In genomic region chr3:170331143-170331542, GRCh38 we compare ENCODE assay signal across 13 cellular contexts. TPM values are rescaled to one million over a fixed set of nuclear protein-coding genes. Genes with fewer than 3 reads are reported as not detected.
DNase-seq lines count a peak whose midpoint lies in the region; ATAC-seq, FAIRE-seq and TF ChIP-seq lines count a peak whose summit lies in the region.
"Had no signal": no experiment of that assay in that cellular context is flagged by ENCODE, and none has a peak within 500 bp of the region (broad histone marks: within the 10 kb centered on the region; RNA-seq: fewer than 3 reads in every experiment).

No MANE protein-coding gene starts in this region.

- FAIRE-seq in small intestine (lab: Jason Lieb, UNC), result no peak

- intact Hi-C loops in esophagus squamous epithelium (cut with DNase I), result no loop called here
- intact Hi-C loops in CD4-positive, alpha-beta memory T cell (cut with micrococcal nuclease), result no loop called here

- POLR2A ChIA-PET in HEK293T (lab: Yijun Ruan, JAX), result no interaction called here
- POLR2A ChIA-PET in CD4-positive, alpha-beta memory T cell (lab: Charles Lee; ENCODE audit: partially characterized antibody), result no interaction called here

- H3K9me3 ChIP-seq in small intestine (ENCODE audit: control insufficient read depth, low read depth) (no peaks in the 10 kb centered on the region), esophagus squamous epithelium (no peaks in the 10 kb centered on the region)
- no peaks in the 10 kb centered on the region for H3K9me3 ChIP-seq in CD4-positive, alpha-beta memory T cell (ENCODE audit: control insufficient read depth in 1 of 2, low read length in 2 of 2)

- no peaks in the 10 kb centered on the region for H3K36me3 Mint-ChIP-seq in chondrocyte (ENCODE audit: low read depth)
- H3K36me3 Mint-ChIP-seq in CD4-positive, alpha-beta memory T cell, result no peaks in the 10 kb centered on the region

- DNase-seq in HuH-7 (ENCODE audit: low spot score), result peak; percentile 81
- no peak for DNase-seq in chondrocyte (ENCODE audit: low spot score)
- DNase-seq in small intestine, result peak; percentile 97
- no peak for DNase-seq in HEK293T (ENCODE audit: extremely low spot score)
- no peak for DNase-seq in esophagus squamous epithelium (lab: John Stamatoyannopoulos, UW)
- no peak for DNase-seq in CD4-positive, alpha-beta memory T cell
- DNase-seq: activated effector memory CD4-positive, alpha-beta T cell treated with Interleukin-2 at 50 U/mL for 16 hours; NCI-H2227 treated with DMSO at 0.1 percent for 48 hours; SHP77 treated with DMSO at 0.1 percent for 48 hours; stimulated activated CD8-positive, alpha-beta memory T cell treated with anti-CD3 and anti-CD28 coated beads, Interleukin-4, amount 100 ng/mL, for 48 hours had no signal

- H3K27ac ChIP-seq in small intestine (ENCODE audit: low read depth in 1 of 2, low read length in 1 of 2) (peak overlapping the region; percentile 38 to 45), esophagus squamous epithelium (no peak overlapping the region)
- H3K27ac ChIP-seq in CD4-positive, alpha-beta memory T cell (ENCODE audit: low read depth, low read length), result no peak overlapping the region

- ATAC-seq in GM19023 (IDR thresholded peaks at IDR 0.05; ENCODE audit: unreplicated experiment) (peak; percentile 86), HG03565 (IDR thresholded peaks at IDR 0.05; ENCODE audit: unreplicated experiment) (no peak)

- TF ChIP-seq CTCF in chondrocyte (IDR thresholded peaks at IDR 0.05) (no peak), esophagus squamous epithelium (IDR thresholded peaks at IDR 0.05) (no peak)

- H3K27me3 ChIP-seq in small intestine (ENCODE audit: control insufficient read depth in 2 of 2, insufficient read depth in 2 of 2, low read length in 2 of 2), result no peaks in the 10 kb centered on the region
- no peaks in the 10 kb centered on the region for H3K27me3 ChIP-seq in esophagus squamous epithelium
- H3K27me3 ChIP-seq in CD4-positive, alpha-beta memory T cell (ENCODE audit: insufficient read depth, low read length), result no peaks in the 10 kb centered on the region

- CTCF ChIA-PET in HEK293T (lab: Yijun Ruan, JAX), result no interaction called here
- CTCF ChIA-PET in CD4-positive, alpha-beta memory T cell (lab: Charles Lee; ENCODE audit: partially characterized antibody), result no interaction called here

- 20 to 41% (median 29%) methylated on average over 4 of the region's 4 CpGs for WGBS in small intestine, 3 donors
- WGBS in esophagus squamous epithelium, 2 donors, result 51 to 63% methylated on average over 4 of the region's 4 CpGs

- no peaks in the 10 kb centered on the region for H3K27me3 Mint-ChIP-seq in chondrocyte (ENCODE audit: low read depth)
- H3K27me3 Mint-ChIP-seq in CD4-positive, alpha-beta memory T cell, result no peaks in the 10 kb centered on the region

- TF ChIP-seq POLR2A in esophagus squamous epithelium (IDR thresholded peaks at IDR 0.05), result no peak

- H3K9me3 Mint-ChIP-seq in chondrocyte (ENCODE audit: low read depth), result no peaks in the 10 kb centered on the region
- H3K9me3 Mint-ChIP-seq in CD4-positive, alpha-beta memory T cell, result peaks cover 0 to 7% (median 0%) of the 10 kb centered on the region in 8 donors

- no peak overlapping the region for H3K4me3 ChIP-seq in small intestine (ENCODE audit: low read depth in 1 of 2, low read length in 2 of 2)
- no peak overlapping the region for H3K4me3 ChIP-seq in esophagus squamous epithelium
- H3K4me3 ChIP-seq in CD4-positive, alpha-beta memory T cell (ENCODE audit: low read length in 2 of 2), result no peak overlapping the region

- H3K36me3 ChIP-seq in small intestine (ENCODE audit: control insufficient read depth in 2 of 2, insufficient read depth in 2 of 2, low read length in 2 of 2) (no peaks in the 10 kb centered on the region), esophagus squamous epithelium (no peaks in the 10 kb centered on the region)
- no peaks in the 10 kb centered on the region for H3K36me3 ChIP-seq in CD4-positive, alpha-beta memory T cell (ENCODE audit: insufficient read depth, low read length)

- H3K4me3 Mint-ChIP-seq in chondrocyte (ENCODE audit: unreplicated experiment), result no peak overlapping the region
- no peak overlapping the region for H3K4me3 Mint-ChIP-seq in CD4-positive, alpha-beta memory T cell
- H3K4me3 Mint-ChIP-seq: nephron had no signal

- peaks cover 9% of the 10 kb centered on the region for H3K4me1 Mint-ChIP-seq in chondrocyte (ENCODE audit: low read depth)
- H3K4me1 Mint-ChIP-seq in CD4-positive, alpha-beta memory T cell, result peaks cover 2 to 6% (median 4%) of the 10 kb centered on the region in 4 donors
- H3K4me1 Mint-ChIP-seq: nephron had no signal

- peak overlapping the region; percentile 36 for H3K27ac Mint-ChIP-seq in chondrocyte (ENCODE audit: unreplicated experiment)
- H3K27ac Mint-ChIP-seq in CD4-positive, alpha-beta memory T cell, result no peak overlapping the region

- H3K4me1 ChIP-seq in small intestine (ENCODE audit: control insufficient read depth in 2 of 2, insufficient read depth in 1 of 2, low read depth in 1 of 2, low read length in 1 of 2) (no peaks in the 10 kb centered on the region), esophagus squamous epithelium (peaks cover 0 to 3% (median 0%) of the 10 kb centered on the region in 3 donors)
- no peaks in the 10 kb centered on the region for H3K4me1 ChIP-seq in CD4-positive, alpha-beta memory T cell (ENCODE audit: insufficient read depth, low read length)

TF ChIP-seq in HEK293T, 16 proteins besides CTCF, POLR2A, EP300 and RAD21:
- no peak for TF ChIP-seq TARDBP (IDR thresholded peaks at IDR 0.05)
TF ChIP-seq in HEK293T: peak in this region for 0.

RNA-seq across cellular contexts. Expression of gene SKIL, which starts 26.4 kb away (rescaled TPM):
- total RNA-seq in chondrocyte (94.0 to 177 TPM (median 96.0 TPM) in 3 replicates), esophagus squamous epithelium (10 to 100 TPM; 15.0 to 26.1 (median 24.8) TPM)
- 10 to 100 TPM; 10.6 to 18.1 (median 15.1) TPM for polyA plus RNA-seq in small intestine
- 10 to 100 TPM; 59.3 to 60.4 TPM for total RNA-seq in CD4-positive, alpha-beta memory T cell
- 1 to 10 TPM; 2.5 to 4.4 TPM for polyA plus RNA-seq in CD4-positive, alpha-beta memory T cell

Comparison
In these comparisons a context has a peak if more than half of its experiments do, and no peak if none do; other contexts are left out.
1. DNase-seq: peak in HuH-7 (single experiment) and small intestine (single experiment); none in chondrocyte (single experiment), HEK293T (single experiment), esophagus squamous epithelium (single experiment) and CD4-positive, alpha-beta memory T cell (0 of 5).
2. H3K27ac ChIP-seq: peak in small intestine (2 of 2); none in esophagus squamous epithelium (0 of 4) and CD4-positive, alpha-beta memory T cell (single experiment).